8 cellular contexts compared by ENCODE assay signal in genomic region chr10:83753490-83753889, GRCh38.
"Had no signal": no experiment of that assay in that cellular context is flagged by ENCODE, and none has a peak within 500 bp of the region (broad histone marks: within the 10 kb centered on the region; RNA-seq: fewer than 3 reads in every experiment).

No MANE protein-coding gene starts in this region.

- DNase-seq: GDM1, GF-D8 had no signal

- ATAC-seq: GM12878 had no signal

- H3K4me3 ChIP-seq: GM12878 had no signal

- FAIRE-seq: G401.6, GM12878, GM12891, GM12892, GM18507, GM19239 had no signal
